In the genomic region with DNA sequence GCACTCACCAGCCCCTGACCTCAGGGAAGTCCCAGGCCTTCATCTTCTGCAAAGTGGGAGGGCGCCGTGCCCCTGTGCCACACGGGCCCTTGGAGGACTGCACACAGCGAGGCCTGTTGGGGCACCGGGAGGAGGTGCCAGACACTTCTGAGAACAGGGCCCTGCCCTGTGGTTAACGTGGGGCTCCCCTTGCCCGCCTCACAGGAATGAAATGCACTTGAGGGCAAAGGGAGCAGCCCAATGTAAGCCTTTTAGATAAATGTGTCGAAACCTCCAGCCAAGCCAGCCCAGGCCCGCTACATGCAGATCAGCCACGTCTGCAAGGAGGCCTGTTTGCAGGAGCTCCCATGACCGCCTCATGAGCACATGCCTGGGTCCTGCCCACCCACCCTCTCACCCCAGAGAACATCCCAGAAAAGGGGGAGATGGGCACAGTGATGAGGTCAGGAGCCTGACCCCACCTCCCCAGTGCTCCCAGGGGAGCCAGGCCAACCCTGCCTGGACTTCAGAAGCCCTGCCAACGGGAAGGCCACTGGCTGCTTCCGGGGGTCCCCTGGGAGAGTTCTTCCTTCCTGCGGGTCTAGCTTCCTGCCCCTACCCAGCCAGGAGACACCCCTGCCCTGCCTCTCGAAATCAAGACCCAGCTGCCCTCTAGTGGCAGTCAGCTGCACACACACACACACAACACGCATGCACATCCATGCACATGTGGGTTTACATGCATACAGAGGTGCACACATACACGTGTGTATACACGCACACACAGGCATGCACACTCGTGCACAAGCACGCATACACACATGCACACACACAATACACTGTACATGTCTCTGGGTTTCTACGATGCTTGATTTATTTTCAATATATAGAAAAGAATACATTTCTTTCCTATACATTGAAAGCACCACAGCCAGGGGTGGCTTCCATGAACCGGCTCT, we compare ENCODE assay signal across 8 cellular contexts.
DNase-seq lines count a peak whose midpoint lies in the region; ATAC-seq and TF ChIP-seq lines count a peak whose summit lies in the region.

No MANE protein-coding gene starts in this region.

- intact Hi-C loops in PC-3 (cut with micrococcal nuclease) (no loop called here), body of pancreas (cut with DNase I) (no loop called here)

- no peak overlapping the region for H3K9ac ChIP-seq in PC-3 (ENCODE audit: low read length)

- no peaks in the 10 kb centered on the region for H3K9me3 ChIP-seq in PC-3 (ENCODE audit: low read length)
- H3K9me3 ChIP-seq in body of pancreas = no peaks in the 10 kb centered on the region

- peak; percentile 81 for ATAC-seq in PC-3
- no peak for ATAC-seq in body of pancreas
- no peak for ATAC-seq in HG02938 (IDR thresholded peaks at IDR 0.05; ENCODE audit: unreplicated experiment)
- no peak for ATAC-seq in HG03039 (IDR thresholded peaks at IDR 0.05; ENCODE audit: unreplicated experiment)

- no peaks in the 10 kb centered on the region for H3K4me1 ChIP-seq in PC-3 (ENCODE audit: insufficient read depth, low read length)
- H3K4me1 ChIP-seq in body of pancreas = no peaks in the 10 kb centered on the region

- no TSS peak for BruUV-seq in PC-3 (replicated peaks; lab: Mats Ljungman, UMichigan)

- peak; percentile 91 for TF ChIP-seq CTCF in PC-3 (conservative IDR thresholded peaks at IDR 0.05; ENCODE audit: low read depth, low read length)
- TF ChIP-seq CTCF in body of pancreas (IDR thresholded peaks at IDR 0.05) = peak; percentile 24 to 63 (median 55)

- H3K27ac ChIP-seq in PC-3 (ENCODE audit: low read length) (no peak overlapping the region), body of pancreas (no peak overlapping the region)

- H3K79me2 ChIP-seq in PC-3 (ENCODE audit: low read length) = no peaks in the 10 kb centered on the region

- H2AFZ ChIP-seq in PC-3 (ENCODE audit: low read length) = no peak overlapping the region

- no peaks in the 10 kb centered on the region for H3K9me2 ChIP-seq in PC-3 (replicated peaks; ENCODE audit: low read length)

- no peaks in the 10 kb centered on the region for H3K36me3 ChIP-seq in H7 (replicated peaks; ENCODE audit: control insufficient read depth, insufficient read depth, low read length)
- H3K36me3 ChIP-seq in PC-3 (ENCODE audit: low read depth, low read length) = no peaks in the 10 kb centered on the region
- no peaks in the 10 kb centered on the region for H3K36me3 ChIP-seq in body of pancreas (replicated peaks in 1 of 2; ENCODE audit: insufficient read depth in 1 of 2, low read depth in 2 of 2)

- H3F3A ChIP-seq in PC-3 (ENCODE audit: low read length, unreplicated experiment) = no peaks in the 10 kb centered on the region

- no peaks in the 10 kb centered on the region for H3K27me3 ChIP-seq in H7 (ENCODE audit: control insufficient read depth, insufficient read depth, low read length)
- H3K27me3 ChIP-seq in PC-3 (ENCODE audit: low read length) = peaks cover 50% of the 10 kb centered on the region
- H3K27me3 ChIP-seq in body of pancreas = peaks cover 0 to 4% of the 10 kb centered on the region in 2 donors

- TF ChIP-seq POLR2A in body of pancreas (IDR thresholded peaks at IDR 0.05) = no peak

- H3K4me3 ChIP-seq in H7 (ENCODE audit: insufficient read depth, low read depth, low read length) = no peak overlapping the region
- no peak overlapping the region for H3K4me3 ChIP-seq in PC-3 (ENCODE audit: low read length)
- H3K4me3 ChIP-seq in body of pancreas = no peak overlapping the region

- CTCF ChIA-PET in PC-3 (lab: Charles Lee) = no interaction called here

- 25 to 40% methylated on average over 14 to 22 of the region's 22 CpGs for WGBS in body of pancreas, 2 donors

- POLR2A ChIA-PET in PC-3 (lab: Charles Lee; ENCODE audit: unreplicated experiment) = no interaction called here

- H4K20me1 ChIP-seq in PC-3 (ENCODE audit: low read length) = no peaks in the 10 kb centered on the region

- no peak overlapping the region for H3K4me2 ChIP-seq in PC-3 (ENCODE audit: low read length)

- peak; percentile 67 for DNase-seq in COLO829 (ENCODE audit: low spot score)
- DNase-seq in H7 = peak; percentile 94
- peak; percentile 54 for DNase-seq in PC-3
- DNase-seq in body of pancreas = peak; percentile 31 to 53 (median 32)
- peak; percentile 70 for DNase-seq in left kidney (ENCODE audit: low read depth, low spot score)
- peak; percentile 13 for DNase-seq in stimulated activated CD8-positive, alpha-beta memory T cell treated with anti-CD3 and anti-CD28 coated beads, Interleukin-4, amount 100 ng/mL, for 24 hours (ENCODE audit: low read depth)

Comparison
In these comparisons a context has a peak if more than half of its experiments do, and no peak if none do; other contexts are left out.
1. DNase-seq: peak in every context shown above with its lines; median percentile 94 in H7; 70 in left kidney; 67 in COLO829; 54 in PC-3; 32 in body of pancreas; 13 in stimulated activated CD8-positive, alpha-beta memory T cell treated with anti-CD3 and anti-CD28 coated beads, Interleukin-4, amount 100 ng/mL, for 24 hours.